29 cellular contexts compared by ENCODE assay signal in the genomic region with DNA sequence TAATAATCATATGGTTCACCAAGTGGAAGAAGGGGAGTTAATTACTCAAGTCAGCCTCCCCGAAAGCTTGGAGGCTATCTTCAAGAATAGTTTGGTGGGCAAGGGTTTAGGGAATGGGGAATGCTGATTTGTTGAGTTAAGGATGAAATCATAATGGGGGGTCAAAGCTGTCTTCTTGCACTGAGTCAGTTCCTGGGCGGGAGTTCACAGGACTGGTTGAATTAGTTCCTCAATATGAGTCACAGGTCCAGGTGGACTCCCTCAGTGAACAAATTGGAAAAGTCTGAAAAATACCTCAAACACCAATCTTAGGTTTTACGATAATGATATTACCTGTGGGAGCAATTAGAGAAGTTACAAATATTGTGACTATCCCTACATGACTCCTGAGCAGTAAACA.
"Had no signal": no experiment of that assay in that cellular context is flagged by ENCODE, and none has a peak within 500 bp of the region (broad histone marks: within the 10 kb centered on the region; RNA-seq: fewer than 3 reads in every experiment).

No MANE protein-coding gene starts in this region.

- ATAC-seq: activated T-cell treated with anti-CD3 and anti-CD28 coated beads, Interleukin-2, amount 50 U/mL, for 72 hours; Right ventricle myocardium inferior; T-cell had no signal

- DNase-seq: activated CD4-positive, alpha-beta memory T cell treated with anti-CD3 and anti-CD28 coated beads, Interleukin-2, amount 10 ng/mL, durations not matched to agents 7 days and 5 days; activated CD4-positive, alpha-beta T cell treated with anti-CD3 and anti-CD28 coated beads, Interleukin-2, amount 10 ng/mL, durations not matched to agents 7 days and 5 days; activated CD4-positive, CD25-positive, alpha-beta regulatory T cell; activated gamma-delta T cell treated with Interleukin-2 at 50 U/mL for 16 hours; activated naive CD4-positive, alpha-beta T cell treated with anti-CD3 and anti-CD28 coated beads, Interleukin-2, amount 10 ng/mL, durations not matched to agents 7 days and 5 days; activated naive CD8-positive, alpha-beta T cell treated with anti-CD3 and anti-CD28 coated beads for 36 hours; activated T-cell treated with anti-CD3 and anti-CD28 coated beads, Interleukin-2, amount 50 U/mL, for 72 hours; adrenal gland; anterior cingulate cortex; KBM-7; MG63; MV-4-11; NCI-H1092 treated with DMSO at 0.1 percent for 48 hours; NCI-H1417 treated with DMSO at 0.1 percent for 48 hours; NCI-H1694; NCI-H2029; NCI-H2107; NCI-H2171 treated with DMSO at 0.1 percent for 48 hours; NCI-H226; NCI-H526; NCI-H82; NK-92 treated with Interleukin-12 subunit alpha and Interleukin-12 subunit beta, amount 100 ng/mL, for 24 hours; OCI-M1; Peyer's patch; T-cell; T-helper 2 cell had no signal

- H3K36me3 ChIP-seq: adrenal gland, MG63, Peyer's patch had no signal

- H3K27me3 ChIP-seq: adrenal gland, MG63, Peyer's patch had no signal

- H3K9me3 ChIP-seq: adrenal gland, Peyer's patch had no signal

- H3K4me3 ChIP-seq: adrenal gland, MG63, Peyer's patch, SK-N-MC had no signal

- H3K4me1 ChIP-seq: adrenal gland, Peyer's patch had no signal

- H3K27ac ChIP-seq: adrenal gland, Peyer's patch, SK-N-MC, VCaP had no signal
